In genomic region chr2:74715071-74715791, GRCh38 we compare ENCODE assay signal across 1 cellular context.
TF ChIP-seq lines count a peak whose summit lies in the region.

No MANE protein-coding gene starts in this region.

TF ChIP-seq in H1, 55 proteins besides CTCF, POLR2A, EP300 and RAD21 (continued from another document):
- no peak for TF ChIP-seq POU5F1 (IDR thresholded peaks at IDR 0.05; ENCODE audit: low read depth, low read length)
- peak; percentile 74 for TF ChIP-seq ASH2L (IDR thresholded peaks at IDR 0.05; ENCODE audit: low read length)
- peak; percentile 90 for TF ChIP-seq KDM4A (IDR thresholded peaks at IDR 0.05; ENCODE audit: low read depth, low read length, severe bottlenecking)
- no peak for TF ChIP-seq FOSL1 (IDR thresholded peaks at IDR 0.05; ENCODE audit: insufficient read depth, low read depth, low read length)
- TF ChIP-seq SP2 (IDR thresholded peaks at IDR 0.05; ENCODE audit: low read length): no peak
- TF ChIP-seq RBBP5 (IDR thresholded peaks at IDR 0.05; ENCODE audit: borderline replicate concordance, low read depth, low read length): peak; percentile 53; the same call in 1 of the 2 replicates
- TF ChIP-seq ZNF274 (IDR thresholded peaks at IDR 0.05; ENCODE audit: borderline replicate concordance, extremely low read depth, low read length): no peak
- TF ChIP-seq ATF2 (IDR thresholded peaks at IDR 0.05; ENCODE audit: low read length): no peak
- TF ChIP-seq, protein P1, sequence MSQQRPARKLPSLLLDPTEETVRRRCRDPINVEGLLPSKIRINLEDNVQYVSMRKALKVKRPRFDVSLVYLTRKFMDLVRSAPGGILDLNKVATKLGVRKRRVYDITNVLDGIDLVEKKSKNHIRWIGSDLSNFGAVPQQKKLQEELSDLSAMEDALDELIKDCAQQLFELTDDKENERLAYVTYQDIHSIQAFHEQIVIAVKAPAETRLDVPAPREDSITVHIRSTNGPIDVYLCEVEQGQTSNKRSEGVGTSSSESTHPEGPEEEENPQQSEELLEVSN (IDR thresholded peaks at IDR 0.05): no peak
- TF ChIP-seq CTBP2 (IDR thresholded peaks at IDR 0.05; ENCODE audit: borderline replicate concordance, insufficient read depth, insufficient read length, low read length): no peak
- no peak for TF ChIP-seq BACH1 (IDR thresholded peaks at IDR 0.05; ENCODE audit: low read length)
- TF ChIP-seq EZH2 (IDR thresholded peaks at IDR 0.05; ENCODE audit: low read depth, low read length, severe bottlenecking): peak; percentile 55
- no peak for TF ChIP-seq CEBPB (IDR thresholded peaks at IDR 0.05; ENCODE audit: low read depth, low read length)
- TF ChIP-seq, protein P2, sequence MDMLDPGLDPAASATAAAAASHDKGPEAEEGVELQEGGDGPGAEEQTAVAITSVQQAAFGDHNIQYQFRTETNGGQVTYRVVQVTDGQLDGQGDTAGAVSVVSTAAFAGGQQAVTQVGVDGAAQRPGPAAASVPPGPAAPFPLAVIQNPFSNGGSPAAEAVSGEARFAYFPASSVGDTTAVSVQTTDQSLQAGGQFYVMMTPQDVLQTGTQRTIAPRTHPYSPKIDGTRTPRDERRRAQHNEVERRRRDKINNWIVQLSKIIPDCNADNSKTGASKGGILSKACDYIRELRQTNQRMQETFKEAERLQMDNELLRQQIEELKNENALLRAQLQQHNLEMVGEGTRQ (IDR thresholded peaks at IDR 0.05; ENCODE audit: low read length): no peak
- no peak for TF ChIP-seq NRF1 (IDR thresholded peaks at IDR 0.05; ENCODE audit: low read depth, low read length)
- 0 out of 2 replicates have a peak, but pooled peaks have one; percentile 25 for TF ChIP-seq TBP (IDR thresholded peaks at IDR 0.05; ENCODE audit: low read depth, low read length)
- peak; percentile 58; the same call in 1 of the 2 replicates for TF ChIP-seq SUZ12 (IDR thresholded peaks at IDR 0.05; ENCODE audit: low read length)
- peak; percentile 32 for TF ChIP-seq RNF2 (IDR thresholded peaks at IDR 0.05; ENCODE audit: borderline replicate concordance, low read depth, low read length, missing control alignments, poor library complexity, severe bottlenecking)
TF ChIP-seq in H1: peak in this region for 8.
